1 cellular context compared by ENCODE assay signal in genomic region chr17:7477392-7478275, GRCh38.
TF ChIP-seq lines count a peak whose summit lies in the region.

No MANE protein-coding gene starts in this region.

TF ChIP-seq in HepG2, 621 proteins besides CTCF, POLR2A, EP300 and RAD21 (continued from another document and continues in another):
- 0 out of 2 replicates have a peak, but pooled peaks have one; percentile 25 for TF ChIP-seq ZNF609 (CRISPR knock-in tag; IDR thresholded peaks at IDR 0.05; ENCODE audit: borderline replicate concordance)
- no peak for TF ChIP-seq HOXA9 (CRISPR knock-in tag; IDR thresholded peaks at IDR 0.05; ENCODE audit: borderline replicate concordance)
- no peak for TF ChIP-seq DZIP1 (CRISPR knock-in tag; IDR thresholded peaks at IDR 0.05)
- TF ChIP-seq ZNF614 (CRISPR knock-in tag; IDR thresholded peaks at IDR 0.05; ENCODE audit: borderline replicate concordance), result no peak
- TF ChIP-seq ZNF230 (CRISPR knock-in tag; IDR thresholded peaks at IDR 0.05), result peak; percentile 40; the same call in 1 of the 2 replicates
- TF ChIP-seq AKAP8 (CRISPR knock-in tag; IDR thresholded peaks at IDR 0.05), result no peak
- TF ChIP-seq POLR2AphosphoS5 (IDR thresholded peaks at IDR 0.05; ENCODE audit: low read depth, low read length), result 0 out of 2 replicates have a peak, but pooled peaks have one; percentile 25
- peak; percentile 21; the same call in 1 of the 2 replicates for TF ChIP-seq TAF1 (CRISPR knock-in tag; IDR thresholded peaks at IDR 0.05)
- TF ChIP-seq CHD2 (IDR thresholded peaks at IDR 0.05; ENCODE audit: low read depth, low read length), result no peak
- TF ChIP-seq LRRFIP1 (CRISPR knock-in tag; conservative IDR thresholded peaks at IDR 0.05), result no peak
- TF ChIP-seq ZNF543 (CRISPR knock-in tag; IDR thresholded peaks at IDR 0.05), result 0 out of 2 replicates have a peak, but pooled peaks have one; percentile 34
- TF ChIP-seq YEATS2 (CRISPR knock-in tag; IDR thresholded peaks at IDR 0.05; ENCODE audit: borderline replicate concordance), result 0 out of 2 replicates have a peak, but pooled peaks have one; percentile 35
- TF ChIP-seq SPEN (CRISPR knock-in tag; IDR thresholded peaks at IDR 0.05; ENCODE audit: low read depth), result peak; percentile 33; the same call in 1 of the 2 replicates
- TF ChIP-seq GATAD2A (CRISPR knock-in tag; IDR thresholded peaks at IDR 0.05), result peak; percentile 42; the same call in 1 of the 2 replicates
- peak; percentile 62; the same call in 1 of the 2 replicates for TF ChIP-seq ZFX (CRISPR knock-in tag; IDR thresholded peaks at IDR 0.05; ENCODE audit: low read depth)
- peak; percentile 46 for TF ChIP-seq ZNF574 (CRISPR knock-in tag; IDR thresholded peaks at IDR 0.05)
- peak; percentile 32; the same call in 1 of the 2 replicates for TF ChIP-seq GABPB1 (CRISPR knock-in tag; IDR thresholded peaks at IDR 0.05)
- 0 out of 2 replicates have a peak, but pooled peaks have one; percentile 9 for TF ChIP-seq ZFP91 (CRISPR knock-in tag; IDR thresholded peaks at IDR 0.05; ENCODE audit: borderline replicate concordance)
- TF ChIP-seq NFIB (CRISPR knock-in tag; IDR thresholded peaks at IDR 0.05; ENCODE audit: borderline replicate concordance), result no peak
- no peak for TF ChIP-seq FOXP1 (IDR thresholded peaks at IDR 0.05)
- TF ChIP-seq FOXP1 (CRISPR knock-in tag; IDR thresholded peaks at IDR 0.05), result no peak
- no peak for TF ChIP-seq MTF1 (CRISPR knock-in tag; IDR thresholded peaks at IDR 0.05)
- TF ChIP-seq ZBTB38 (CRISPR knock-in tag; IDR thresholded peaks at IDR 0.05), result peak; percentile 41; the same call in 1 of the 2 replicates
- TF ChIP-seq ZNF7 (CRISPR knock-in tag; IDR thresholded peaks at IDR 0.05), result no peak
- TF ChIP-seq ZNF224 (CRISPR knock-in tag; IDR thresholded peaks at IDR 0.05), result no peak
- TF ChIP-seq ZNF549 (CRISPR knock-in tag; IDR thresholded peaks at IDR 0.05), result no peak
- no peak for TF ChIP-seq SMAD9 (CRISPR knock-in tag; IDR thresholded peaks at IDR 0.05)
- peak; percentile 5; the same call in 1 of the 2 replicates for TF ChIP-seq TARDBP (CRISPR knock-in tag; IDR thresholded peaks at IDR 0.05)
- no peak for TF ChIP-seq CHD4 (IDR thresholded peaks at IDR 0.05; ENCODE audit: borderline replicate concordance, low read length)
- TF ChIP-seq NCOA5 (CRISPR knock-in tag; IDR thresholded peaks at IDR 0.05), result no peak
- no peak for TF ChIP-seq DBP (CRISPR knock-in tag; IDR thresholded peaks at IDR 0.05; ENCODE audit: not compliant biosample characterization)
- TF ChIP-seq RXRB (CRISPR knock-in tag; IDR thresholded peaks at IDR 0.05; ENCODE audit: borderline replicate concordance), result 0 out of 2 replicates have a peak, but pooled peaks have one; percentile 10
- TF ChIP-seq KDM5A (IDR thresholded peaks at IDR 0.05; ENCODE audit: borderline replicate concordance, low read length), result no peak
- no peak for TF ChIP-seq ZNF569 (CRISPR knock-in tag; IDR thresholded peaks at IDR 0.05; ENCODE audit: borderline replicate concordance)
- TF ChIP-seq ZNF691 (CRISPR knock-in tag; IDR thresholded peaks at IDR 0.05; ENCODE audit: borderline replicate concordance, low read depth), result 0 out of 2 replicates have a peak, but pooled peaks have one; percentile 40
- 0 out of 2 replicates have a peak, but pooled peaks have one; percentile 17 for TF ChIP-seq TFDP2 (CRISPR knock-in tag; IDR thresholded peaks at IDR 0.05)
- TF ChIP-seq ZNF784 (CRISPR knock-in tag; IDR thresholded peaks at IDR 0.05; ENCODE audit: borderline replicate concordance), result no peak
- no peak for TF ChIP-seq PTBP1 (IDR thresholded peaks at IDR 0.05; ENCODE audit: low read depth, low read length, poor library complexity, severe bottlenecking)
- 0 out of 2 replicates have a peak, but pooled peaks have one; percentile 38 for TF ChIP-seq RARA (CRISPR knock-in tag; IDR thresholded peaks at IDR 0.05)
- TF ChIP-seq ZSCAN31 (CRISPR knock-in tag; IDR thresholded peaks at IDR 0.05; ENCODE audit: low read depth), result no peak
- no peak for TF ChIP-seq ZNF17 (CRISPR knock-in tag; IDR thresholded peaks at IDR 0.05)
- TF ChIP-seq ZC3H4 (CRISPR knock-in tag; IDR thresholded peaks at IDR 0.05; ENCODE audit: borderline replicate concordance), result no peak
- no peak for TF ChIP-seq SNAPC5 (CRISPR knock-in tag; IDR thresholded peaks at IDR 0.05; ENCODE audit: borderline replicate concordance)
- TF ChIP-seq PAX8 (CRISPR knock-in tag; IDR thresholded peaks at IDR 0.05; ENCODE audit: borderline replicate concordance), result 0 out of 2 replicates have a peak, but pooled peaks have one; percentile 42
- no peak for TF ChIP-seq MTA3 (CRISPR knock-in tag; IDR thresholded peaks at IDR 0.05)
- no peak for TF ChIP-seq ZBTB7B (CRISPR knock-in tag; IDR thresholded peaks at IDR 0.05)
